In genomic region chr19:49870309-49870901, GRCh38 we compare ENCODE assay signal across 8 cellular contexts. TPM values are rescaled to one million over a fixed set of nuclear protein-coding genes. Genes with fewer than 3 reads are reported as not detected.
A peak's percentile ranks its signal among the peaks of the same experiment; 100 is the strongest.
DNase-seq lines count a peak whose midpoint lies in the region; ATAC-seq and TF ChIP-seq lines count a peak whose summit lies in the region.

No MANE protein-coding gene starts in this region.

- peaks cover 8% of the 10 kb centered on the region for H3K36me3 ChIP-seq in BE2C
- no peaks in the 10 kb centered on the region for H3K36me3 ChIP-seq in endocrine pancreas (ENCODE audit: control insufficient read depth, insufficient read depth, low read length)

- H3K4me1 Mint-ChIP-seq in nephron = peaks cover 33% of the 10 kb centered on the region

- H3K9ac ChIP-seq in endocrine pancreas (ENCODE audit: control insufficient read depth, insufficient read depth, low read length) = peak overlapping the region; percentile 55

- peak overlapping the region in 2 of 3 experiments; percentile 92 to 93 for H3K4me3 Mint-ChIP-seq in nephron

- H3K4me1 ChIP-seq in BE2C (peaks cover 27% of the 10 kb centered on the region), endocrine pancreas (ENCODE audit: control insufficient read depth, insufficient read depth, low read length) (peaks cover 4% of the 10 kb centered on the region)

- H3K4me3 ChIP-seq in BE2C (ENCODE audit: low read depth, low read length) (peak overlapping the region; percentile 57), endocrine pancreas (ENCODE audit: control insufficient read depth, insufficient read depth, low read length) (no peak overlapping the region)

- DNase-seq in BE2C = peak; percentile 61
- DNase-seq in M059J (ENCODE audit: low read depth) = peak; percentile 23
- DNase-seq in stimulated activated CD4-positive, alpha-beta T cell treated with anti-CD3 and anti-CD28 coated beads, Interleukin-4, amount 100 ng/mL, for 4 hours = no peak
- no peak for DNase-seq in NCI-H1092 (lab: John Stamatoyannopoulos, UW)

- peak overlapping the region in 2 of 3 experiments; percentile 71 to 97 for H3K27ac Mint-ChIP-seq in nephron

- H3K27me3 Mint-ChIP-seq in nephron (ENCODE audit: low read depth) = no peaks in the 10 kb centered on the region

- no peaks in the 10 kb centered on the region for H3K9me3 ChIP-seq in BE2C
- H3K9me3 ChIP-seq in endocrine pancreas (ENCODE audit: control insufficient read depth, low read length) = no peaks in the 10 kb centered on the region

- peaks cover 6% of the 10 kb centered on the region for H3K36me3 Mint-ChIP-seq in nephron (ENCODE audit: low read depth)

- H3K27me3 ChIP-seq in BE2C = no peaks in the 10 kb centered on the region
- H3K27me3 ChIP-seq in endocrine pancreas (ENCODE audit: control insufficient read depth, insufficient read depth, low read length) = no peaks in the 10 kb centered on the region

- ATAC-seq in HG03045 (IDR thresholded peaks at IDR 0.05; ENCODE audit: unreplicated experiment) (no peak), HG03460 (IDR thresholded peaks at IDR 0.05; ENCODE audit: unreplicated experiment) (no peak)

- TF ChIP-seq CTCF in BE2C (IDR thresholded peaks at IDR 0.05; ENCODE audit: low read depth, low read length) (no peak), nephron (IDR thresholded peaks at IDR 0.05; ENCODE audit: unreplicated experiment in 3 of 3) (no peak)

- H3K9me3 Mint-ChIP-seq in nephron = no peaks in the 10 kb centered on the region

RNA-seq across cellular contexts. Expression of gene PNKP, which starts 3.0 kb away (rescaled TPM):
- polyA plus RNA-seq in BE2C (2012; ENCODE audit: insufficient read depth, insufficient read length, low read depth) = 137 TPM
- total RNA-seq in M059J (2014; rRNA removed; shearing (Covaris generic)) = 19.1 and 23.9 TPM in 2 replicates

RNA-seq across cellular contexts. Expression of gene AKT1S1, which starts 6.8 kb away (rescaled TPM):
- polyA plus RNA-seq in BE2C (2012; ENCODE audit: insufficient read depth, insufficient read length, low read depth) = 52.2 TPM
- total RNA-seq in M059J (2014; rRNA removed; shearing (Covaris generic)) = 13.6 and 14.8 TPM in 2 replicates

RNA-seq across cellular contexts. Expression of gene TBC1D17, which starts 7.1 kb away (rescaled TPM):
- polyA plus RNA-seq in BE2C (2012; ENCODE audit: insufficient read depth, insufficient read length, low read depth) = 39.4 TPM
- total RNA-seq in M059J (2014; rRNA removed; shearing (Covaris generic)) = 8.3 and 12.2 TPM in 2 replicates

RNA-seq across cellular contexts. Expression of gene PTOV1, which starts 19.4 kb away (rescaled TPM):
- 252 TPM for polyA plus RNA-seq in BE2C (2012; ENCODE audit: insufficient read depth, insufficient read length, low read depth)
- total RNA-seq in M059J (2014; rRNA removed; shearing (Covaris generic)) = 94.0 and 107 TPM in 2 replicates

RNA-seq across cellular contexts. Expression of gene IL4I1, which starts 26.3 kb away (rescaled TPM):
- polyA plus RNA-seq in BE2C (2012; ENCODE audit: insufficient read depth, insufficient read length, low read depth) = 0.76 TPM
- 5.9 and 12.5 TPM in 2 replicates for total RNA-seq in M059J (2014; rRNA removed; shearing (Covaris generic))

Comparison
In these comparisons a context has a peak if more than half of its experiments do, and no peak if none do; other contexts are left out.
1. DNase-seq: peak in BE2C (single experiment) and M059J (single experiment); none in stimulated activated CD4-positive, alpha-beta T cell treated with anti-CD3 and anti-CD28 coated beads, Interleukin-4, amount 100 ng/mL, for 4 hours (0 of 2) and NCI-H1092 (single experiment).